ENCODE assay signal across 8 cellular contexts in the genomic region with DNA sequence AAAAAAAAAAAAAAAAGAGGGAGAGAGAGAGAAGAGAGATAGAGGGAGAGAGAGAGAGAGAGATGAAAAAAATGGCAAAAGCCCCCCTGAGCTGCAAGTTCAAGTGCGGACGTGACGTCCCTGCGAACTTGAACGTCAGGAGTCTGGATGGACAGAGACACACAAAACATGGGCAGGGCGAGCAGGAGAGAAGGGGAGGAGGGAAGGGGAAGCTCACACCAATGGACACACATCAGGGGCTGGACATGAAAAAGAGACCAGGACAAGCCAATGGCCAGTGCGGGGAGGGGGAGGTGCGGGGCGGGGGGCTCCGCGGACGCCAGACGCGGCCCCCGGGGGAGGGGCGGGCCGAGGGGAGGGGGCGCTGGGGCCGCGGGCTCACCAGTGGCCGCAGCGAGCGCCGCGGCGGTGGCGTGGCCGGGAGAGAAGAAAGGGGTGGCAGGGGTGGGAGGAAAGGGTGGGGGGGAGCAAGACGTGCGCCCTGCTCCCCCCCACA. TPM values are rescaled to one million over a fixed set of nuclear protein-coding genes. Genes with fewer than 3 reads are reported as not detected.
DNase-seq lines count a peak whose midpoint lies in the region; ATAC-seq and TF ChIP-seq lines count a peak whose summit lies in the region.

A gene (minus strand): TSS at position 159 of the 496 bp plus-strand sequence. CDS start 384 bp downstream, outside the sequence.

- WGBS in lower leg skin, 2 donors, result 1% methylated on average over 24 to 30 of the region's 30 CpGs
- 2% methylated on average over 30 of the region's 30 CpGs for WGBS in thymus

- no peaks in the 10 kb centered on the region for H3K36me3 Mint-ChIP-seq in activated CD4-positive, alpha-beta T cell treated with anti-CD3 and anti-CD28 coated beads, Interleukin-2, amount 10 ng/mL, durations not matched to agents 7 days and 5 days (ENCODE audit: low read depth)
- H3K36me3 Mint-ChIP-seq in dendritic cell treated with granulocyte-macrophage colony-stimulating factor and Interleukin-4, amounts not matched to agents 40 ng/mL and 50 ng/mL, for 4 days (ENCODE audit: low read depth), result peaks cover 52% of the 10 kb centered on the region

- ATAC-seq in RWPE2 (ENCODE audit: low read depth), result peak; percentile 44

- H3K27me3 Mint-ChIP-seq in activated CD4-positive, alpha-beta T cell treated with anti-CD3 and anti-CD28 coated beads, Interleukin-2, amount 10 ng/mL, durations not matched to agents 7 days and 5 days, result peaks cover 75% of the 10 kb centered on the region
- H3K27me3 Mint-ChIP-seq in dendritic cell treated with granulocyte-macrophage colony-stimulating factor and Interleukin-4, amounts not matched to agents 40 ng/mL and 50 ng/mL, for 4 days, result peaks cover 5% of the 10 kb centered on the region

- peak within 1 kb of the TSS; percentile 74 for H3K27ac ChIP-seq in RWPE2 (ENCODE audit: poor library complexity, severe bottlenecking)
- peak within 1 kb of the TSS; percentile 94 for H3K27ac ChIP-seq in thymus (ENCODE audit: low read depth)

- H3K4me3 ChIP-seq in LNCaP clone FGC (ENCODE audit: low read depth, low read length) (peak within 1 kb of the TSS; percentile 47), RWPE2 (ENCODE audit: severe bottlenecking) (peak within 1 kb of the TSS; percentile 50), lower leg skin (ENCODE audit: low read depth, poor library complexity, severe bottlenecking) (peak within 1 kb of the TSS; percentile 59), thymus (ENCODE audit: low read length) (peak within 1 kb of the TSS; percentile 93)

- H3K9me3 Mint-ChIP-seq in activated CD4-positive, alpha-beta T cell treated with anti-CD3 and anti-CD28 coated beads, Interleukin-2, amount 10 ng/mL, durations not matched to agents 7 days and 5 days, result no peaks in the 10 kb centered on the region
- no peaks in the 10 kb centered on the region for H3K9me3 Mint-ChIP-seq in dendritic cell treated with granulocyte-macrophage colony-stimulating factor and Interleukin-4, amounts not matched to agents 40 ng/mL and 50 ng/mL, for 4 days

- TF ChIP-seq CTCF in LNCaP clone FGC (IDR thresholded peaks at IDR 0.05; ENCODE audit: control insufficient read depth, extremely low read depth, insufficient read depth) (no peak), RWPE2 (IDR thresholded peaks at IDR 0.05; ENCODE audit: poor library complexity, severe bottlenecking) (no peak), lower leg skin (IDR thresholded peaks at IDR 0.05) (no peak)

- intact Hi-C loops in dendritic cell treated with granulocyte-macrophage colony-stimulating factor and Interleukin-4, amounts not matched to agents 40 ng/mL and 50 ng/mL, for 4 days (cut with micrococcal nuclease), result loop anchor here (5.0 to 10.0 kb wide), 3 partner anchors 119 to 1789 kb away; no protein-coding TSS in a partner anchor
- intact Hi-C loops in lower leg skin (cut with DNase I; ENCODE audit: low total_unique reads), result no loop called here

- H3K36me3 ChIP-seq in RWPE2 (ENCODE audit: low read depth) (no peaks in the 10 kb centered on the region), thymus (ENCODE audit: control insufficient read depth, insufficient read depth) (no peaks in the 10 kb centered on the region)

- H3K27ac Mint-ChIP-seq in activated CD4-positive, alpha-beta T cell treated with anti-CD3 and anti-CD28 coated beads, Interleukin-2, amount 10 ng/mL, durations not matched to agents 7 days and 5 days, result no peak within 1 kb of the TSS
- peak within 1 kb of the TSS; percentile 83 for H3K27ac Mint-ChIP-seq in dendritic cell treated with granulocyte-macrophage colony-stimulating factor and Interleukin-4, amounts not matched to agents 40 ng/mL and 50 ng/mL, for 4 days

- peak within 1 kb of the TSS; percentile 77 for H3K4me3 Mint-ChIP-seq in activated CD4-positive, alpha-beta T cell treated with anti-CD3 and anti-CD28 coated beads, Interleukin-2, amount 10 ng/mL, durations not matched to agents 7 days and 5 days
- H3K4me3 Mint-ChIP-seq in dendritic cell treated with granulocyte-macrophage colony-stimulating factor and Interleukin-4, amounts not matched to agents 40 ng/mL and 50 ng/mL, for 4 days, result peak within 1 kb of the TSS; percentile 94

- H3K4me1 ChIP-seq in RWPE2 (ENCODE audit: insufficient read depth, poor library complexity, severe bottlenecking) (peaks cover 6% of the 10 kb centered on the region), thymus (ENCODE audit: control insufficient read depth, insufficient read depth, low read length) (peaks cover 8% of the 10 kb centered on the region)

- POLR2A ChIA-PET in activated CD4-positive, alpha-beta T cell treated with anti-CD3 and anti-CD28 coated beads, Interleukin-2, amount 10 ng/mL, durations not matched to agents 7 days and 5 days (lab: Charles Lee), result no interaction called here

- CTCF ChIA-PET in activated CD4-positive, alpha-beta T cell treated with anti-CD3 and anti-CD28 coated beads, Interleukin-2, amount 10 ng/mL, durations not matched to agents 7 days and 5 days (lab: Charles Lee), result no interaction called here

- no peak for DNase-seq in activated CD4-positive, alpha-beta T cell treated with anti-CD3 and anti-CD28 coated beads, Interleukin-2, amount 10 ng/mL, durations not matched to agents 7 days and 5 days
- DNase-seq in activated CD4-positive, alpha-beta T cell treated with anti-CD3 and anti-CD28 coated beads for 48 hours, result no peak
- DNase-seq in LNCaP clone FGC (ENCODE audit: low read depth) (no peak), RWPE2 (ENCODE audit: low spot score) (no peak), lower leg skin (ENCODE audit: low spot score in 2 of 2) (no peak), germinal center (ENCODE audit: low spot score) (no peak)

- H3K9me3 ChIP-seq in RWPE2 (ENCODE audit: severe bottlenecking) (no peaks in the 10 kb centered on the region), thymus (ENCODE audit: control insufficient read depth) (no peaks in the 10 kb centered on the region)

- TF ChIP-seq POLR2A in lower leg skin (IDR thresholded peaks at IDR 0.05), result no peak

- H3K4me1 Mint-ChIP-seq in activated CD4-positive, alpha-beta T cell treated with anti-CD3 and anti-CD28 coated beads, Interleukin-2, amount 10 ng/mL, durations not matched to agents 7 days and 5 days, result peaks cover 51% of the 10 kb centered on the region
- H3K4me1 Mint-ChIP-seq in dendritic cell treated with granulocyte-macrophage colony-stimulating factor and Interleukin-4, amounts not matched to agents 40 ng/mL and 50 ng/mL, for 4 days (ENCODE audit: low read depth), result peaks cover 51% of the 10 kb centered on the region

- H3K27me3 ChIP-seq in RWPE2 (ENCODE audit: insufficient read depth, poor library complexity, severe bottlenecking) (peaks cover 62% of the 10 kb centered on the region), thymus (ENCODE audit: control insufficient read depth, insufficient read depth) (no peaks in the 10 kb centered on the region)

RNA-seq across cellular contexts. Expression of the gene that starts here (rescaled TPM):
- total RNA-seq in activated CD4-positive, alpha-beta T cell treated with anti-CD3 and anti-CD28 coated beads, Interleukin-2, amount 10 ng/mL, durations not matched to agents 7 days and 5 days, result under 1 TPM; 0.04 to 0.30 TPM
- 10 to 100 TPM; 62.8 to 94.4 (median 71.5) TPM for total RNA-seq in lower leg skin
- polyA plus RNA-seq in thymus, result 33.6 TPM

Comparison
In these comparisons a context has a peak if more than half of its experiments do, and no peak if none do; other contexts are left out.
1. RNA of the gene that starts here (total RNA-seq): 62.8 to 94.4 TPM in lower leg skin; 0.04 to 0.30 TPM in activated CD4-positive, alpha-beta T cell treated with anti-CD3 and anti-CD28 coated beads, Interleukin-2, amount 10 ng/mL, durations not matched to agents 7 days and 5 days; every median in the first group is over 10 times any median in the second.
2. Peak in every context shown above with its lines, with median percentiles within 50 percentile points of each other: H3K4me3 ChIP-seq.